In the genomic region with DNA sequence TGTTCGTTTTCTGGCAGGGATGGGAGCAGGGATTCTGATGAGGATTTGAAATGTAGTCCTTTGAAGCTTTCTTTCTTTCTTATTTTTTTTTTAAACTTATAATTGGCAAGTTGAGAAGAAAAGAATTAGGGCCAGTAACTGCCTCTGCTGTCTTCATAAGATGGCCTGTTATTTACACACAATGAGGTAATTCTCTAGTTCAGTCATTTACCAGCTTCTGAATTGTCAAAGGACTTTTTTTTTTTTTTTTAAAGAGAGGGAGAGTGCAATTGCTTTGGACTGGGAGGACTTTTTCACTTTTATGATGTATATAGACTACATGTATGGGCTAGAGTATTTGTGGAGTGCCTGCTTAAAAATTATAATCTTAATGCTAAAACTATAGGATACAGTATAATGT, we compare ENCODE assay signal across 1 cellular context.
TF ChIP-seq lines count a peak whose summit lies in the region.

No MANE protein-coding gene starts in this region.

TF ChIP-seq in SK-N-SH treated with all-trans-retinoic acid at 6 μM for 48 hours, 23 proteins besides CTCF, POLR2A, EP300 and RAD21 (continued from another document):
- TF ChIP-seq, protein P1, sequence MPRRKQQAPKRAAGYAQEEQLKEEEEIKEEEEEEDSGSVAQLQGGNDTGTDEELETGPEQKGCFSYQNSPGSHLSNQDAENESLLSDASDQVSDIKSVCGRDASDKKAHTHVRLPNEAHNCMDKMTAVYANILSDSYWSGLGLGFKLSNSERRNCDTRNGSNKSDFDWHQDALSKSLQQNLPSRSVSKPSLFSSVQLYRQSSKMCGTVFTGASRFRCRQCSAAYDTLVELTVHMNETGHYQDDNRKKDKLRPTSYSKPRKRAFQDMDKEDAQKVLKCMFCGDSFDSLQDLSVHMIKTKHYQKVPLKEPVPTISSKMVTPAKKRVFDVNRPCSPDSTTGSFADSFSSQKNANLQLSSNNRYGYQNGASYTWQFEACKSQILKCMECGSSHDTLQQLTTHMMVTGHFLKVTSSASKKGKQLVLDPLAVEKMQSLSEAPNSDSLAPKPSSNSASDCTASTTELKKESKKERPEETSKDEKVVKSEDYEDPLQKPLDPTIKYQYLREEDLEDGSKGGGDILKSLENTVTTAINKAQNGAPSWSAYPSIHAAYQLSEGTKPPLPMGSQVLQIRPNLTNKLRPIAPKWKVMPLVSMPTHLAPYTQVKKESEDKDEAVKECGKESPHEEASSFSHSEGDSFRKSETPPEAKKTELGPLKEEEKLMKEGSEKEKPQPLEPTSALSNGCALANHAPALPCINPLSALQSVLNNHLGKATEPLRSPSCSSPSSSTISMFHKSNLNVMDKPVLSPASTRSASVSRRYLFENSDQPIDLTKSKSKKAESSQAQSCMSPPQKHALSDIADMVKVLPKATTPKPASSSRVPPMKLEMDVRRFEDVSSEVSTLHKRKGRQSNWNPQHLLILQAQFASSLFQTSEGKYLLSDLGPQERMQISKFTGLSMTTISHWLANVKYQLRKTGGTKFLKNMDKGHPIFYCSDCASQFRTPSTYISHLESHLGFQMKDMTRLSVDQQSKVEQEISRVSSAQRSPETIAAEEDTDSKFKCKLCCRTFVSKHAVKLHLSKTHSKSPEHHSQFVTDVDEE (CRISPR knock-in tag; IDR thresholded peaks at IDR 0.05): no peak
- TF ChIP-seq ZNF8 (CRISPR knock-in tag; IDR thresholded peaks at IDR 0.05): no peak
- no peak for TF ChIP-seq TCF4 (CRISPR knock-in tag; IDR thresholded peaks at IDR 0.05; ENCODE audit: borderline replicate concordance)
- TF ChIP-seq, protein P2, sequence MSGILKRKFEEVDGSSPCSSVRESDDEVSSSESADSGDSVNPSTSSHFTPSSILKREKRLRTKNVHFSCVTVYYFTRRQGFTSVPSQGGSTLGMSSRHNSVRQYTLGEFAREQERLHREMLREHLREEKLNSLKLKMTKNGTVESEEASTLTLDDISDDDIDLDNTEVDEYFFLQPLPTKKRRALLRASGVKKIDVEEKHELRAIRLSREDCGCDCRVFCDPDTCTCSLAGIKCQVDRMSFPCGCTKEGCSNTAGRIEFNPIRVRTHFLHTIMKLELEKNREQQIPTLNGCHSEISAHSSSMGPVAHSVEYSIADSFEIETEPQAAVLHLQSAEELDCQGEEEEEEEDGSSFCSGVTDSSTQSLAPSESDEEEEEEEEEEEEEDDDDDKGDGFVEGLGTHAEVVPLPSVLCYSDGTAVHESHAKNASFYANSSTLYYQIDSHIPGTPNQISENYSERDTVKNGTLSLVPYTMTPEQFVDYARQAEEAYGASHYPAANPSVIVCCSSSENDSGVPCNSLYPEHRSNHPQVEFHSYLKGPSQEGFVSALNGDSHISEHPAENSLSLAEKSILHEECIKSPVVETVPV (CRISPR knock-in tag; IDR thresholded peaks at IDR 0.05): no peak
- TF ChIP-seq, protein P3, sequence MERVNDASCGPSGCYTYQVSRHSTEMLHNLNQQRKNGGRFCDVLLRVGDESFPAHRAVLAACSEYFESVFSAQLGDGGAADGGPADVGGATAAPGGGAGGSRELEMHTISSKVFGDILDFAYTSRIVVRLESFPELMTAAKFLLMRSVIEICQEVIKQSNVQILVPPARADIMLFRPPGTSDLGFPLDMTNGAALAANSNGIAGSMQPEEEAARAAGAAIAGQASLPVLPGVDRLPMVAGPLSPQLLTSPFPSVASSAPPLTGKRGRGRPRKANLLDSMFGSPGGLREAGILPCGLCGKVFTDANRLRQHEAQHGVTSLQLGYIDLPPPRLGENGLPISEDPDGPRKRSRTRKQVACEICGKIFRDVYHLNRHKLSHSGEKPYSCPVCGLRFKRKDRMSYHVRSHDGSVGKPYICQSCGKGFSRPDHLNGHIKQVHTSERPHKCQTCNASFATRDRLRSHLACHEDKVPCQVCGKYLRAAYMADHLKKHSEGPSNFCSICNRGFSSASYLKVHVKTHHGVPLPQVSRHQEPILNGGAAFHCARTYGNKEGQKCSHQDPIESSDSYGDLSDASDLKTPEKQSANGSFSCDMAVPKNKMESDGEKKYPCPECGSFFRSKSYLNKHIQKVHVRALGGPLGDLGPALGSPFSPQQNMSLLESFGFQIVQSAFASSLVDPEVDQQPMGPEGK (CRISPR knock-in tag; IDR thresholded peaks at IDR 0.05; ENCODE audit: borderline replicate concordance): no peak
- no peak for TF ChIP-seq ARNTL (CRISPR knock-in tag; IDR thresholded peaks at IDR 0.05; ENCODE audit: borderline replicate concordance, low read depth)
- TF ChIP-seq ZC3H10 (CRISPR knock-in tag; IDR thresholded peaks at IDR 0.05): no peak
- TF ChIP-seq ISL1 (CRISPR knock-in tag; IDR thresholded peaks at IDR 0.05): no peak
- TF ChIP-seq GLIS3 (CRISPR knock-in tag; IDR thresholded peaks at IDR 0.05): no peak
- TF ChIP-seq RARB (CRISPR knock-in tag; IDR thresholded peaks at IDR 0.05): no peak
- TF ChIP-seq TOX (CRISPR knock-in tag; IDR thresholded peaks at IDR 0.05; ENCODE audit: borderline replicate concordance): no peak
- TF ChIP-seq ESRRG (CRISPR knock-in tag; IDR thresholded peaks at IDR 0.05): no peak
- no peak for TF ChIP-seq SNAI2 (CRISPR knock-in tag; IDR thresholded peaks at IDR 0.05)
